Comparison of ENCODE assay signal across 11 cellular contexts in genomic region chr5:39423331-39423751, GRCh38. TPM values are rescaled to one million over a fixed set of nuclear protein-coding genes. Genes with fewer than 3 reads are reported as not detected.
DNase-seq lines count a peak whose midpoint lies in the region; ATAC-seq and TF ChIP-seq lines count a peak whose summit lies in the region.
"Had no signal": no experiment of that assay in that cellular context is flagged by ENCODE, and none has a peak within 500 bp of the region (broad histone marks: within the 10 kb centered on the region; RNA-seq: fewer than 3 reads in every experiment).

No MANE protein-coding gene starts in this region.

- H3K9me3 Mint-ChIP-seq in chondrocyte (ENCODE audit: low read depth) = no peaks in the 10 kb centered on the region
- no peaks in the 10 kb centered on the region for H3K9me3 Mint-ChIP-seq in activated T-helper 1 cell treated with anti-CD3 and anti-CD28 coated beads, Interleukin-12 subunit alpha, Interleukin-12 subunit beta, Interleukin-2, Interleukin-4 antibody, amounts not matched to agents 30 ng/mL and 10 ng/mL and 1 ng/mL, durations not matched to agents 14 hours and 24 hours and 36 hours
- no peaks in the 10 kb centered on the region for H3K9me3 Mint-ChIP-seq in activated CD8-positive, alpha-beta T cell treated with anti-CD3 and anti-CD28 coated beads for 36 hours

- no peak for DNase-seq in chondrocyte (ENCODE audit: low spot score)
- no peak for DNase-seq in SK-N-DZ (ENCODE audit: low spot score)
- no peak for DNase-seq in activated T-helper 1 cell treated with anti-CD3 and anti-CD28 coated beads, Interleukin-12 subunit alpha, Interleukin-12 subunit beta, Interleukin-2, Interleukin-4 antibody, amounts not matched to agents 30 ng/mL and 10 ng/mL and 1 ng/mL, durations not matched to agents 14 hours and 24 hours and 36 hours (ENCODE audit: low spot score)
- no peak for DNase-seq in activated CD8-positive, alpha-beta T cell treated with anti-CD3 and anti-CD28 coated beads for 36 hours
- DNase-seq in effector memory CD4-positive, alpha-beta T cell = no peak
- DNase-seq: activated CD8-positive, alpha-beta memory T cell treated with anti-CD3 and anti-CD28 coated beads, Interleukin-2, amount 50 U/mL, for 4 hours; foreskin melanocyte; RPMI8226 had no signal

- no peaks in the 10 kb centered on the region for H3K36me3 Mint-ChIP-seq in chondrocyte (ENCODE audit: low read depth)
- H3K36me3 Mint-ChIP-seq in activated T-helper 1 cell treated with anti-CD3 and anti-CD28 coated beads, Interleukin-12 subunit alpha, Interleukin-12 subunit beta, Interleukin-2, Interleukin-4 antibody, amounts not matched to agents 30 ng/mL and 10 ng/mL and 1 ng/mL, durations not matched to agents 14 hours and 24 hours and 36 hours (ENCODE audit: low read depth) = no peaks in the 10 kb centered on the region
- no peaks in the 10 kb centered on the region for H3K36me3 Mint-ChIP-seq in activated CD8-positive, alpha-beta T cell treated with anti-CD3 and anti-CD28 coated beads for 36 hours (ENCODE audit: low read depth)

- no peaks in the 10 kb centered on the region for H3K27me3 Mint-ChIP-seq in chondrocyte (ENCODE audit: low read depth)
- peaks cover 53% of the 10 kb centered on the region for H3K27me3 Mint-ChIP-seq in activated T-helper 1 cell treated with anti-CD3 and anti-CD28 coated beads, Interleukin-12 subunit alpha, Interleukin-12 subunit beta, Interleukin-2, Interleukin-4 antibody, amounts not matched to agents 30 ng/mL and 10 ng/mL and 1 ng/mL, durations not matched to agents 14 hours and 24 hours and 36 hours (ENCODE audit: insufficient read depth)
- H3K27me3 Mint-ChIP-seq in activated CD8-positive, alpha-beta T cell treated with anti-CD3 and anti-CD28 coated beads for 36 hours = peaks cover 31% of the 10 kb centered on the region

- peak overlapping the region; percentile 95 for H3K27ac Mint-ChIP-seq in chondrocyte (ENCODE audit: unreplicated experiment)
- H3K27ac Mint-ChIP-seq in activated T-helper 1 cell treated with anti-CD3 and anti-CD28 coated beads, Interleukin-12 subunit alpha, Interleukin-12 subunit beta, Interleukin-2, Interleukin-4 antibody, amounts not matched to agents 30 ng/mL and 10 ng/mL and 1 ng/mL, durations not matched to agents 14 hours and 24 hours and 36 hours = no peak overlapping the region
- no peak overlapping the region for H3K27ac Mint-ChIP-seq in activated CD8-positive, alpha-beta T cell treated with anti-CD3 and anti-CD28 coated beads for 36 hours

- no peak for ATAC-seq in activated CD8-positive, alpha-beta T cell treated with anti-CD3 and anti-CD28 coated beads for 36 hours

- peaks cover 80% of the 10 kb centered on the region for H3K4me1 Mint-ChIP-seq in chondrocyte (ENCODE audit: low read depth)
- no peaks in the 10 kb centered on the region for H3K4me1 Mint-ChIP-seq in activated T-helper 1 cell treated with anti-CD3 and anti-CD28 coated beads, Interleukin-12 subunit alpha, Interleukin-12 subunit beta, Interleukin-2, Interleukin-4 antibody, amounts not matched to agents 30 ng/mL and 10 ng/mL and 1 ng/mL, durations not matched to agents 14 hours and 24 hours and 36 hours (ENCODE audit: low read depth)
- no peaks in the 10 kb centered on the region for H3K4me1 Mint-ChIP-seq in activated CD8-positive, alpha-beta T cell treated with anti-CD3 and anti-CD28 coated beads for 36 hours (ENCODE audit: low read depth)

- H3K4me3 ChIP-seq in HEK293 (ENCODE audit: low read depth, low read length) = no peak overlapping the region
- peak overlapping the region in 1 of 3 donors; percentile 55 for H3K4me3 ChIP-seq in liver (ENCODE audit: low read depth in 1 of 3, low read length in 3 of 3)
- H3K4me3 ChIP-seq in stomach smooth muscle (ENCODE audit: low read length in 2 of 2) = peak overlapping the region; percentile 79 to 82
- H3K4me3 ChIP-seq in effector memory CD4-positive, alpha-beta T cell (ENCODE audit: insufficient read depth, low read depth, low read length, poor library complexity, severe bottlenecking) = no peak overlapping the region

- H3K4me1 ChIP-seq in HEK293 (ENCODE audit: control insufficient read depth, insufficient read depth, low read length) (peaks cover 9% of the 10 kb centered on the region; the same call in 1 of the 2 replicates), liver (ENCODE audit: control insufficient read depth in 4 of 4, insufficient read depth in 4 of 4, low read length in 3 of 4) (peaks cover 2 to 10% (median 5%) of the 10 kb centered on the region in 4 donors), stomach smooth muscle (ENCODE audit: control insufficient read depth, insufficient read depth, low read length) (peaks cover 9% of the 10 kb centered on the region)
- H3K4me1 ChIP-seq in effector memory CD4-positive, alpha-beta T cell (ENCODE audit: control insufficient read depth, insufficient read depth, low read length, poor library complexity, severe bottlenecking) = peaks cover 3% of the 10 kb centered on the region

- TF ChIP-seq RAD21 in liver (IDR thresholded peaks at IDR 0.05) = no peak

- H3K36me3 ChIP-seq in HEK293 (ENCODE audit: control insufficient read depth in 2 of 2, insufficient read depth in 1 of 2, low read length in 2 of 2) = no peaks in the 10 kb centered on the region
- no peaks in the 10 kb centered on the region for H3K36me3 ChIP-seq in liver (ENCODE audit: control insufficient read depth in 4 of 4, insufficient read depth in 3 of 4, low read depth in 1 of 4, low read length in 3 of 4)
- peaks cover 0 to 2% of the 10 kb centered on the region in 2 donors for H3K36me3 ChIP-seq in stomach smooth muscle (ENCODE audit: control insufficient read depth in 2 of 2, insufficient read depth in 2 of 2, low read length in 2 of 2)
- no peaks in the 10 kb centered on the region for H3K36me3 ChIP-seq in effector memory CD4-positive, alpha-beta T cell (ENCODE audit: control insufficient read depth, insufficient read depth, low read length)

- no peaks in the 10 kb centered on the region for H3K9me3 ChIP-seq in HEK293 (ENCODE audit: control insufficient read depth, insufficient read depth, low read depth, low read length)
- no peaks in the 10 kb centered on the region for H3K9me3 ChIP-seq in liver (ENCODE audit: control insufficient read depth in 4 of 4, low read length in 3 of 4)
- no peaks in the 10 kb centered on the region for H3K9me3 ChIP-seq in stomach smooth muscle (ENCODE audit: control insufficient read depth in 2 of 2, low read length in 2 of 2)
- H3K9me3 ChIP-seq in effector memory CD4-positive, alpha-beta T cell (ENCODE audit: control insufficient read depth, low read length) = no peaks in the 10 kb centered on the region

- H3K9ac ChIP-seq in liver (ENCODE audit: low read depth in 1 of 2, low read length in 2 of 2) (peak overlapping the region in 1 of 2 donors; percentile 21), stomach smooth muscle (ENCODE audit: low read length in 2 of 2) (peak overlapping the region in 1 of 2 donors; percentile 66)

- peak overlapping the region; percentile 86 for H3K4me3 Mint-ChIP-seq in chondrocyte (ENCODE audit: unreplicated experiment)
- H3K4me3 Mint-ChIP-seq in activated T-helper 1 cell treated with anti-CD3 and anti-CD28 coated beads, Interleukin-12 subunit alpha, Interleukin-12 subunit beta, Interleukin-2, Interleukin-4 antibody, amounts not matched to agents 30 ng/mL and 10 ng/mL and 1 ng/mL, durations not matched to agents 14 hours and 24 hours and 36 hours = no peak overlapping the region
- no peak overlapping the region for H3K4me3 Mint-ChIP-seq in activated CD8-positive, alpha-beta T cell treated with anti-CD3 and anti-CD28 coated beads for 36 hours

- intact Hi-C loops in activated T-helper 1 cell treated with anti-CD3 and anti-CD28 coated beads, Interleukin-12 subunit alpha, Interleukin-12 subunit beta, Interleukin-2, Interleukin-4 antibody, amounts not matched to agents 30 ng/mL and 10 ng/mL and 1 ng/mL, durations not matched to agents 14 hours and 24 hours and 36 hours (cut with micrococcal nuclease) = no loop called here
- intact Hi-C loops in activated CD8-positive, alpha-beta T cell treated with anti-CD3 and anti-CD28 coated beads for 36 hours (cut with micrococcal nuclease) = no loop called here

- H3K27ac ChIP-seq in HEK293 (ENCODE audit: extremely low read depth, low read depth, low read length) = no peak overlapping the region
- peak overlapping the region; percentile 16 to 68 for H3K27ac ChIP-seq in liver (ENCODE audit: low read depth in 1 of 2, low read length in 2 of 2)
- peak overlapping the region; percentile 77 for H3K27ac ChIP-seq in stomach smooth muscle (ENCODE audit: low read length)
- no peak overlapping the region for H3K27ac ChIP-seq in effector memory CD4-positive, alpha-beta T cell (ENCODE audit: insufficient read depth, low read length, poor library complexity, severe bottlenecking)

- TF ChIP-seq CTCF in HEK293 (tag by site-specific recombination; IDR thresholded peaks at IDR 0.05) (no peak), chondrocyte (IDR thresholded peaks at IDR 0.05) (no peak), liver (IDR thresholded peaks at IDR 0.05; ENCODE audit: low read depth, low read length, missing input control) (no peak)
- TF ChIP-seq CTCF in activated CD8-positive, alpha-beta T cell treated with anti-CD3 and anti-CD28 coated beads for 36 hours (IDR thresholded peaks at IDR 0.05) = no peak

- POLR2A ChIA-PET in HEK293 (lab: Yijun Ruan, JAX) = no interaction called here
- POLR2A ChIA-PET in activated CD8-positive, alpha-beta T cell treated with anti-CD3 and anti-CD28 coated beads for 36 hours (lab: Charles Lee) = interaction anchor here (1.0 kb wide), 1 partner anchor 21 kb away, joined by 3 read pairs; no protein-coding TSS in a partner anchor

- CTCF ChIA-PET in HEK293 (lab: Yijun Ruan, JAX) = interaction anchor here (2.4 to 2.8 kb wide), 2 partner anchors 47 to 124 kb away, joined by 11 to 25 read pairs; no protein-coding TSS in a partner anchor
- CTCF ChIA-PET in activated CD8-positive, alpha-beta T cell treated with anti-CD3 and anti-CD28 coated beads for 36 hours (lab: Charles Lee) = interaction anchor here (1.0 to 2.2 kb wide), 6 partner anchors 8 to 124 kb away, joined by 3 to 10 read pairs (median 4); no protein-coding TSS in a partner anchor

- H3K27me3 ChIP-seq in liver (ENCODE audit: control insufficient read depth in 4 of 4, insufficient read depth in 4 of 4, low read length in 3 of 4) (peaks cover 0 to 6% (median 1%) of the 10 kb centered on the region in 4 donors), stomach smooth muscle (ENCODE audit: control insufficient read depth in 1 of 2, insufficient read depth in 2 of 2, low read length in 2 of 2) (no peaks in the 10 kb centered on the region)
- H3K27me3 ChIP-seq in effector memory CD4-positive, alpha-beta T cell (replicated peaks; ENCODE audit: control insufficient read depth, insufficient read depth, low read length, poor library complexity, severe bottlenecking) = peaks cover 8% of the 10 kb centered on the region

- WGBS in liver = 71% methylated on average over 2 of the region's 2 CpGs

RNA-seq across cellular contexts. Expression of gene DAB2, which starts 1.4 kb away (rescaled TPM):
- total RNA-seq in chondrocyte (82.7 to 108 TPM (median 84.4 TPM) in 3 replicates), liver (10 to 100 TPM; 18.4 to 25.6 TPM)
- polyA plus RNA-seq in liver = 10 to 100 TPM; 10.0 to 13.8 TPM
- polyA plus RNA-seq in SK-N-DZ (2014; cell fraction: cytosol; rRNA removed) = not detected in 2 replicates
- not detected in 2 replicates for polyA plus RNA-seq in SK-N-DZ (2014; cell fraction: nucleus; rRNA removed)
- total RNA-seq in activated T-helper 1 cell treated with anti-CD3 and anti-CD28 coated beads, Interleukin-12 subunit alpha, Interleukin-12 subunit beta, Interleukin-2, Interleukin-4 antibody, amounts not matched to agents 30 ng/mL and 10 ng/mL and 1 ng/mL, durations not matched to agents 14 hours and 24 hours and 36 hours = not detected in 2 replicates
- total RNA-seq in activated CD8-positive, alpha-beta T cell treated with anti-CD3 and anti-CD28 coated beads for 36 hours = under 1 TPM in 1 of 2 experiments, not detected in 1; 0.16 TPM

RNA-seq across cellular contexts. Expression of gene C9, which starts 59.0 kb away (rescaled TPM):
- total RNA-seq in chondrocyte (not detected in 3 replicates), liver (1,000 to 10,000 TPM in 1 of 2 donors, 100 to 1,000 TPM in 1; 128 to 3,238 TPM)
- 100 to 1,000 TPM; 656 to 839 TPM for polyA plus RNA-seq in liver
- not detected in 2 replicates for polyA plus RNA-seq in SK-N-DZ (2014; cell fraction: cytosol; rRNA removed)
- not detected in 2 replicates for polyA plus RNA-seq in SK-N-DZ (2014; cell fraction: nucleus; rRNA removed)
- not detected in 2 replicates for total RNA-seq in activated T-helper 1 cell treated with anti-CD3 and anti-CD28 coated beads, Interleukin-12 subunit alpha, Interleukin-12 subunit beta, Interleukin-2, Interleukin-4 antibody, amounts not matched to agents 30 ng/mL and 10 ng/mL and 1 ng/mL, durations not matched to agents 14 hours and 24 hours and 36 hours
- total RNA-seq in activated CD8-positive, alpha-beta T cell treated with anti-CD3 and anti-CD28 coated beads for 36 hours = not detected

Comparison
In these comparisons a context has a peak if more than half of its experiments do, and no peak if none do; other contexts are left out.
1. H3K27ac ChIP-seq: peak in liver (2 of 2) and stomach smooth muscle (single experiment); none in HEK293 (single experiment) and effector memory CD4-positive, alpha-beta T cell (single experiment).
2. H3K4me3 ChIP-seq: peak in stomach smooth muscle (2 of 2); none in HEK293 (single experiment) and effector memory CD4-positive, alpha-beta T cell (single experiment).
3. RNA of gene DAB2, which starts 1.4 kb away (total RNA-seq): 82.7 to 108 TPM in chondrocyte and 18.4 to 25.6 TPM in liver; 0.16 TPM in activated CD8-positive, alpha-beta T cell treated with anti-CD3 and anti-CD28 coated beads for 36 hours and not detected in activated T-helper 1 cell treated with anti-CD3 and anti-CD28 coated beads, Interleukin-12 subunit alpha, Interleukin-12 subunit beta, Interleukin-2, Interleukin-4 antibody, amounts not matched to agents 30 ng/mL and 10 ng/mL and 1 ng/mL, durations not matched to agents 14 hours and 24 hours and 36 hours; every median in the first group is over 10 times any median in the second.
4. RNA of gene C9, which starts 59.0 kb away (total RNA-seq): 128 to 3,238 TPM in liver; not detected in chondrocyte, not detected in activated T-helper 1 cell treated with anti-CD3 and anti-CD28 coated beads, Interleukin-12 subunit alpha, Interleukin-12 subunit beta, Interleukin-2, Interleukin-4 antibody, amounts not matched to agents 30 ng/mL and 10 ng/mL and 1 ng/mL, durations not matched to agents 14 hours and 24 hours and 36 hours and not detected in activated CD8-positive, alpha-beta T cell treated with anti-CD3 and anti-CD28 coated beads for 36 hours; every median in the first group is over 100 times any median in the second.